31 cellular contexts compared by ENCODE assay signal in the genomic region with DNA sequence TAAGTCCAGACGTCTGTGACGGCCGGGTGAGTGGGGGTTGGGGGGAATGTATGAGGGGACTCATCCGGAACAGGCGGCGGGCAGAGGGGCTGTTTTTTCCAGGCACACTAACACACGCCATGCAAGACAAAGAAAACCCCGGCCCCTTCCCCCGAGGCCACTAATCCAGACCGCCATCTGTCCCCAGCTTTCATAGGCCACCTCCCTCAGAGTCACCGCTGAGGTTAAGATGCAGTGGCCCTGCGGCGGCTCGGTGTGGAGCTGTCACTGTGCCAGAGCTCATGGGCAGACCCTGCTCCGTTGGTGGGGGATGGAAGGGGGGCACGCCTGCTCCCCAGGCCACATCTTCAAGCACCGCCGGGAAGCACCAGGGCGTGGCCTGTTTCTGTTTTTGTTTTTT. TPM values are rescaled to one million over a fixed set of nuclear protein-coding genes. Genes with fewer than 3 reads are reported as not detected.
DNase-seq lines count a peak whose midpoint lies in the region; ATAC-seq and TF ChIP-seq lines count a peak whose summit lies in the region.
"Had no signal": no experiment of that assay in that cellular context is flagged by ENCODE, and none has a peak within 500 bp of the region (broad histone marks: within the 10 kb centered on the region; RNA-seq: fewer than 3 reads in every experiment).

No MANE protein-coding gene starts in this region.

- H4K20me1 ChIP-seq in BLaER1 treated with 17β-estradiol and CSF1 and Interleukin-3, amounts not matched to agents 10 nM and 100 nM, result peaks cover 0 to 11% (median 0%) of the 10 kb centered on the region in 11 experiments; a peak in 4 of 22 replicates

- no peak overlapping the region for H3K4me3 Mint-ChIP-seq in nephron progenitor cell
- no peak overlapping the region for H3K4me3 Mint-ChIP-seq in natural killer cell
- H3K4me3 Mint-ChIP-seq: activated naive CD8-positive, alpha-beta T cell; CD8-positive, alpha-beta memory T cell; immature natural killer cell; memory B cell had no signal

- H3K27ac ChIP-seq in BLaER1 treated with 17β-estradiol and CSF1 and Interleukin-3, amounts not matched to agents 10 nM and 100 nM, result peak overlapping the region in 4 of 11 experiments; percentile 13 to 64 (median 36); a peak in 5 of 22 replicates
- H3K27ac ChIP-seq: breast epithelium, dorsolateral prefrontal cortex, gastroesophageal sphincter, psoas muscle, tibial nerve had no signal

- peaks cover 0 to 24% (median 0%) of the 10 kb centered on the region in 11 experiments; a peak in 3 of 22 replicates for H3K27me3 ChIP-seq in BLaER1 treated with 17β-estradiol and CSF1 and Interleukin-3, amounts not matched to agents 10 nM and 100 nM
- H3K27me3 ChIP-seq: breast epithelium, dorsolateral prefrontal cortex, gastroesophageal sphincter, tibial nerve had no signal

- peaks cover 0 to 7% (median 0%) of the 10 kb centered on the region in 11 experiments; a peak in 2 of 22 replicates for H3K9me3 ChIP-seq in BLaER1 treated with 17β-estradiol and CSF1 and Interleukin-3, amounts not matched to agents 10 nM and 100 nM (replicated peaks in 1 of 11)
- H3K9me3 ChIP-seq: breast epithelium, gastroesophageal sphincter, psoas muscle, tibial nerve had no signal

- H3K27me3 Mint-ChIP-seq in nephron progenitor cell (ENCODE audit: low read depth, poor library complexity) (peaks cover 4% of the 10 kb centered on the region), natural killer cell (ENCODE audit: low read depth in 2 of 2) (peaks cover 12 to 17% of the 10 kb centered on the region in 2 donors)
- H3K27me3 Mint-ChIP-seq: activated naive CD8-positive, alpha-beta T cell had no signal

- no peak for ATAC-seq in natural killer cell
- ATAC-seq: left colon had no signal

- H3K9me3 Mint-ChIP-seq in nephron progenitor cell (no peaks in the 10 kb centered on the region), natural killer cell (no peaks in the 10 kb centered on the region)
- H3K9me3 Mint-ChIP-seq: CD8-positive, alpha-beta memory T cell; immature natural killer cell; memory B cell had no signal

- H3K9ac ChIP-seq in BLaER1 treated with 17β-estradiol and CSF1 and Interleukin-3, amounts not matched to agents 10 nM and 100 nM, result peak overlapping the region in 4 of 11 experiments; percentile 14 to 45 (median 40); a peak in 5 of 22 replicates

- peak overlapping the region; percentile 50 to 92 (median 77) for H3K4me2 ChIP-seq in BLaER1 treated with 17β-estradiol and CSF1 and Interleukin-3, amounts not matched to agents 10 nM and 100 nM

- H3K4me1 Mint-ChIP-seq in nephron progenitor cell, result peaks cover 51% of the 10 kb centered on the region
- H3K4me1 Mint-ChIP-seq in natural killer cell, result no peaks in the 10 kb centered on the region
- H3K4me1 Mint-ChIP-seq: CD8-positive, alpha-beta memory T cell; immature natural killer cell; memory B cell had no signal

- H3K4me1 ChIP-seq in BLaER1 treated with 17β-estradiol and CSF1 and Interleukin-3, amounts not matched to agents 10 nM and 100 nM, result peaks cover 12 to 50% (median 36%) of the 10 kb centered on the region in 10 experiments
- H3K4me1 ChIP-seq: breast epithelium, psoas muscle had no signal

- peak; percentile 73 for DNase-seq in NCI-H345 treated with DMSO at 0.1 percent for 48 hours (lab: John Stamatoyannopoulos, UW; ENCODE audit: unreplicated experiment)
- DNase-seq in ecto neural progenitor cell (ENCODE audit: low spot score), result peak; percentile 67
- DNase-seq in nephron progenitor cell, result peak; percentile 36
- DNase-seq in superior temporal gyrus (ENCODE audit: extremely low spot score), result no peak
- DNase-seq in HCEC 1CT, result no peak
- no peak for DNase-seq in 8988T
- no peak for DNase-seq in natural killer cell
- DNase-seq: activated CD4-positive, alpha-beta T cell treated with anti-CD3 and anti-CD28 coated beads for 48 hours; activated effector memory CD4-positive, alpha-beta T cell treated with Interleukin-2 at 50 U/mL for 16 hours; activated T-cell treated with anti-CD3 and anti-CD28 coated beads, Interleukin-2, amount 50 U/mL, for 1 hour; anterior cingulate cortex; CD8-positive, alpha-beta memory T cell; dorsolateral prefrontal cortex; GF-D8; immature natural killer cell; left colon; NCI-H2107; NK-92 treated with Interleukin-12 subunit alpha and Interleukin-12 subunit beta, amount 100 ng/mL, for 24 hours; stimulated activated CD4-positive, alpha-beta T cell treated with anti-CD3 and anti-CD28 coated beads, Interleukin-15, amount 100 ng/mL, for 24 hours; stimulated activated CD4-positive, alpha-beta T cell treated with anti-CD3 and anti-CD28 coated beads, Interleukin-4, amount 100 ng/mL, for 4 hours; SW 1271 had no signal

- H3K27ac Mint-ChIP-seq in nephron progenitor cell (no peak overlapping the region), natural killer cell (no peak overlapping the region)
- H3K27ac Mint-ChIP-seq: activated naive CD8-positive, alpha-beta T cell; CD8-positive, alpha-beta memory T cell; immature natural killer cell; memory B cell had no signal

- H3K36me3 ChIP-seq in BLaER1 treated with 17β-estradiol and CSF1 and Interleukin-3, amounts not matched to agents 10 nM and 100 nM, result no peaks in the 10 kb centered on the region
- H3K36me3 ChIP-seq: breast epithelium, gastroesophageal sphincter had no signal

- intact Hi-C loops in natural killer cell (cut with micrococcal nuclease), result no loop called here

- TF ChIP-seq CTCF in nephron progenitor cell (IDR thresholded peaks at IDR 0.05), result no peak
- no peak for TF ChIP-seq CTCF in natural killer cell (IDR thresholded peaks at IDR 0.05)

- H3K36me3 Mint-ChIP-seq in nephron progenitor cell (ENCODE audit: low read depth) (no peaks in the 10 kb centered on the region), natural killer cell (no peaks in the 10 kb centered on the region)
- H3K36me3 Mint-ChIP-seq: activated naive CD8-positive, alpha-beta T cell; CD8-positive, alpha-beta memory T cell; immature natural killer cell; memory B cell had no signal

- H3K4me3 ChIP-seq in BLaER1 treated with 17β-estradiol and CSF1 and Interleukin-3, amounts not matched to agents 10 nM and 100 nM, result no peak overlapping the region
- H3K4me3 ChIP-seq: breast epithelium, dorsolateral prefrontal cortex, gastroesophageal sphincter, psoas muscle, tibial nerve had no signal

RNA-seq across cellular contexts. Expression of a gene that starts 34.1 kb away (rescaled TPM):
- 1 to 10 TPM; 1.2 to 2.5 (median 1.4) TPM for total RNA-seq in natural killer cell
- total RNA-seq: CD8-positive, alpha-beta memory T cell; endothelial cell of umbilical vein; HT-29; NCI-H460 had no signal

Comparison
In these comparisons a context has a peak if more than half of its experiments do, and no peak if none do; other contexts are left out.
1. DNase-seq: peak in NCI-H345 treated with DMSO at 0.1 percent for 48 hours (single experiment), ecto neural progenitor cell (single experiment) and nephron progenitor cell (single experiment); none in superior temporal gyrus (single experiment), HCEC 1CT (single experiment), 8988T (single experiment) and natural killer cell (single experiment).